Comparison of ENCODE assay signal across 16 cellular contexts in the genomic region with DNA sequence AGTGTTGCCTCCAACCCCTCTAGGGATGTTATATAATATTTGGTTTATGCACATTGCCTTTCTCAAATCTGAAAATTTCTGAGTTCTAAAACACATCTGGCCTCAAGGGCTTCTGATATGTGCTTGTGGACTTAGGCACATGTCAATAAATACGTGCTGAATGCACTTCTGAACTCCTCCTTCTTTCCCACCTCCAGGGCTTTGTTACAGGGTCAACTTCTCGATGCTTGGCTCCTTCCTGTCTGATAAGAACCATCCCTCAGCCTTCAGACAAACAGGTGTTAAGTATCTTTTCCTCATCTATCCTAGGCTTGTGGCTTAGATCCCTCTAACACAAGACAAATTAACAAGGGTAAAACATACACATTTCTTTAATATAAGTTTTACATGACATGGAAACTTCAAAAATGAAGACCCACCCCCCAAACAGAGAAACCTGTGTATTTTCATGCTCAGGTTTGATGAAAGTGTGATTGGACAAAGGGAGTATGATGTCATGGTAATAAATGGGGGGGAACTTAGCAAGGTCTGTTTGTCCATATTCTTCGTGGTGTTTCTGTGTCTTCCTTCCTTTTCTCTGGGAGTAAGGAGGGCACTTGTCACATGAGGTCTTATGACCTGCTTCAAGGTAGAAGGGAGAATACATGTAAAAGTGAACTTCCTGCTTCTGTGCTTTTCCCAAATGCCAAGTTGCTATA.
DNase-seq lines count a peak whose midpoint lies in the region; ATAC-seq and TF ChIP-seq lines count a peak whose summit lies in the region.
"Had no signal": no experiment of that assay in that cellular context is flagged by ENCODE, and none has a peak within 500 bp of the region (broad histone marks: within the 10 kb centered on the region; RNA-seq: fewer than 3 reads in every experiment).

No MANE protein-coding gene starts in this region.

- no peak overlapping the region for H3K18ac ChIP-seq in mesendoderm (ENCODE audit: low read length)

- ATAC-seq in left ventricle myocardium superior: no peak

- WGBS in mesendoderm (ENCODE audit: extremely low coverage, insufficient coverage, low lambda C conversion rate): no CpG with 5 or more reads among the region's 3 CpGs

- H3K9me3 ChIP-seq in BLaER1 treated with 17β-estradiol and CSF1 and Interleukin-3, amounts not matched to agents 10 nM and 100 nM (replicated peaks in 1 of 11): peaks cover 8 to 33% (median 25%) of the 10 kb centered on the region in 11 experiments; a peak in 18 of 22 replicates
- H3K9me3 ChIP-seq: BE2C, SJCRH30 had no signal

- H3K4me3 ChIP-seq in BLaER1 treated with 17β-estradiol and CSF1 and Interleukin-3, amounts not matched to agents 10 nM and 100 nM: no peak overlapping the region
- no peak overlapping the region for H3K4me3 ChIP-seq in Jurkat, Clone E6-1 (ENCODE audit: low read length)
- H3K4me3 ChIP-seq in mesendoderm (ENCODE audit: low read length): no peak overlapping the region
- H3K4me3 ChIP-seq: GM23338, SJCRH30 had no signal

- no peak overlapping the region for H2BK5ac ChIP-seq in mesendoderm (ENCODE audit: low read length)

- no peak overlapping the region for H3K4ac ChIP-seq in mesendoderm (ENCODE audit: low read depth, low read length)

- H3K27ac Mint-ChIP-seq in type B pancreatic cell: no peak overlapping the region
- H3K27ac Mint-ChIP-seq: GM23338 had no signal

- no peak overlapping the region for H3K56ac ChIP-seq in mesendoderm (ENCODE audit: low read length)

- H3K36me3 Mint-ChIP-seq in type B pancreatic cell: peaks cover 4% of the 10 kb centered on the region

- no peak overlapping the region for H2BK120ac ChIP-seq in mesendoderm (ENCODE audit: low read depth, low read length)

- no peak overlapping the region for H4K5ac ChIP-seq in mesendoderm (ENCODE audit: low read length)

- peak overlapping the region in 7 of 11 experiments; percentile 3 to 73 (median 53); a peak in 12 of 22 replicates for H3K4me2 ChIP-seq in BLaER1 treated with 17β-estradiol and CSF1 and Interleukin-3, amounts not matched to agents 10 nM and 100 nM
- no peak overlapping the region for H3K4me2 ChIP-seq in mesendoderm (ENCODE audit: low read length)
- H3K4me2 ChIP-seq: GM23338, KMS-11 had no signal

- H3K4me1 ChIP-seq in BLaER1 treated with 17β-estradiol and CSF1 and Interleukin-3, amounts not matched to agents 10 nM and 100 nM: peaks cover 0 to 47% (median 26%) of the 10 kb centered on the region in 10 experiments; a peak in 14 of 20 replicates
- H3K4me1 ChIP-seq in mesendoderm (ENCODE audit: control insufficient read depth, low read depth, low read length): no peaks in the 10 kb centered on the region
- H3K4me1 ChIP-seq: BE2C, SJCRH30 had no signal

- H3K9ac ChIP-seq in BLaER1 treated with 17β-estradiol and CSF1 and Interleukin-3, amounts not matched to agents 10 nM and 100 nM: no peak overlapping the region
- no peak overlapping the region for H3K9ac ChIP-seq in mesendoderm (ENCODE audit: low read length)
- H3K9ac ChIP-seq: KMS-11 had no signal

- H3K79me2 ChIP-seq in mesendoderm (ENCODE audit: control insufficient read depth, insufficient read depth, low read length): no peaks in the 10 kb centered on the region

- peaks cover 32% of the 10 kb centered on the region for H3K4me1 Mint-ChIP-seq in type B pancreatic cell (ENCODE audit: unreplicated experiment)

- H3K79me1 ChIP-seq in mesendoderm (ENCODE audit: low read length): no peaks in the 10 kb centered on the region

- no peaks in the 10 kb centered on the region for H3K27me3 ChIP-seq in BLaER1 treated with 17β-estradiol and CSF1 and Interleukin-3, amounts not matched to agents 10 nM and 100 nM
- H3K27me3 ChIP-seq in mesendoderm (ENCODE audit: insufficient read depth, low read length, poor library complexity): no peaks in the 10 kb centered on the region
- H3K27me3 ChIP-seq: BE2C, SJCRH30 had no signal

- no peaks in the 10 kb centered on the region for H3K27me3 Mint-ChIP-seq in type B pancreatic cell

- no peak overlapping the region for H4K8ac ChIP-seq in mesendoderm (ENCODE audit: low read depth, low read length)

- H2BK15ac ChIP-seq in mesendoderm (replicated peaks; ENCODE audit: low read depth): no peak overlapping the region

- H3K36me3 ChIP-seq in BLaER1 treated with 17β-estradiol and CSF1 and Interleukin-3, amounts not matched to agents 10 nM and 100 nM: no peaks in the 10 kb centered on the region
- H3K36me3 ChIP-seq in mesendoderm (ENCODE audit: control insufficient read depth, insufficient read depth, low read length): no peaks in the 10 kb centered on the region
- H3K36me3 ChIP-seq: BE2C, SJCRH30 had no signal

- intact Hi-C loops in left ventricle myocardium superior (cut with micrococcal nuclease): no loop called here

- no peak overlapping the region for H2AK5ac ChIP-seq in mesendoderm (ENCODE audit: low read length)

- H3K9me3 Mint-ChIP-seq in type B pancreatic cell: no peaks in the 10 kb centered on the region

- H3K4me3 Mint-ChIP-seq in type B pancreatic cell: no peak overlapping the region
- H3K4me3 Mint-ChIP-seq: GM23338 had no signal

- no peaks in the 10 kb centered on the region for H4K20me1 ChIP-seq in BLaER1 treated with 17β-estradiol and CSF1 and Interleukin-3, amounts not matched to agents 10 nM and 100 nM

- H3K27ac ChIP-seq in BLaER1 treated with 17β-estradiol and CSF1 and Interleukin-3, amounts not matched to agents 10 nM and 100 nM: no peak overlapping the region
- no peak overlapping the region for H3K27ac ChIP-seq in mesendoderm (ENCODE audit: low read depth, low read length)
- H3K27ac ChIP-seq: HL-60, KMS-11, SJCRH30 had no signal

- no peak for TF ChIP-seq CTCF in type B pancreatic cell (conservative IDR thresholded peaks at IDR 0.05)

- no peak overlapping the region for H3K23ac ChIP-seq in mesendoderm (ENCODE audit: low read length)

- DNase-seq in Jurkat, Clone E6-1 (ENCODE audit: low read depth, low spot score): peak; percentile 65
- DNase-seq in NCI-H69 (lab: John Stamatoyannopoulos, UW) (peak; percentile 46), mesendoderm (peak; percentile 19), NCI-H1436 treated with DMSO at 0.1 percent for 48 hours (lab: John Stamatoyannopoulos, UW) (no peak), type B pancreatic cell (ENCODE audit: extremely low spot score, unreplicated experiment) (no peak), left ventricle myocardium superior (no peak)
- DNase-seq: BE2C, EL, NCI-H2081 treated with DMSO at 0.1 percent for 48 hours, NCI-H345, RPMI8226, SJCRH30 had no signal

Comparison
In these comparisons a context has a peak if more than half of its experiments do, and no peak if none do; other contexts are left out.
1. DNase-seq: peak in Jurkat, Clone E6-1 (single experiment), NCI-H69 (single experiment) and mesendoderm (single experiment); none in NCI-H1436 treated with DMSO at 0.1 percent for 48 hours (single experiment), type B pancreatic cell (single experiment) and left ventricle myocardium superior (single experiment).